In the genomic region with DNA sequence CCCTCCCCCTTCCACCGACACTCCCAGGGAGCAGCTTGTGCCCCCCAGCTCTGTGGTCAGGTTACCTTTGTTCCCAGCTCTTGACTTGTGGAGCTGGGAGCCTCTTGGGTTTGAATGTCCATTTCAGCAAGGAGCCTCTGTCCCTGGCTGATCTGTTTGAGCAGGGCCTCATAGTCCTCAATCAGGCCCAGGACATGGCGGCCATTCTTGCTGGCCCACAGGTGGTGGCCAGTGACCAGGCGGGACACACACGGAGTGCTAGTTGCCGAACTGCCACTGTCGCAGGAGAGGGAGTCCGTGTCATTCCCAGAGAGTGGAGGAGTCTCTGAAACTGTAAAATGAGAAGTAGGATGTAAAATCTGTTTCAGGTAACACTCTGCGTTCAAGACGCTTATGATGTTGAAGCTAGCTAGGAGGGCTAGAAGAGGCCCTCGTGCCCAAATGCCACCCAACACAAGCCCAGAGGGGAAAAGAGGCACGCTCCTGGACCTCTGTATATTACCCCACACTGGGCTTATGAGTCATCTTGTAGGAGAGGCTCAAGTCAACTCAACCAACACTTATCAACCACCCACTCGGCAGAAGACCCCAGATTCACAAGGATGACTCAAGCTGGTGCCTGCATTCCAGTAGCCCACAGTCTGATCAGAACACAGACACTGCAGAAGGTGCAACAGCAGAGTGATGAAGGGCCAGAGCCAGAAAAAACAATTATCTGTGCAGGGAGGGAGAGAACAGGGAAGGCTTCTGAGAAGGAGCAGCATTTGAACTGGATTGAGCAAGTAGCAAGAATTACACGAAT, we compare ENCODE assay signal across 9 cellular contexts.
DNase-seq lines count a peak whose midpoint lies in the region; ATAC-seq, FAIRE-seq and TF ChIP-seq lines count a peak whose summit lies in the region.
"Had no signal": no experiment of that assay in that cellular context is flagged by ENCODE, and none has a peak within 500 bp of the region (broad histone marks: within the 10 kb centered on the region; RNA-seq: fewer than 3 reads in every experiment).

No MANE protein-coding gene starts in this region.

- no peaks in the 10 kb centered on the region for H3K9me3 ChIP-seq in adipocyte (ENCODE audit: control insufficient read depth, low read length)
- H3K9me3 ChIP-seq in lower lobe of right lung, result no peaks in the 10 kb centered on the region
- H3K9me3 ChIP-seq: ovary had no signal

- H3K9ac ChIP-seq in adipocyte (ENCODE audit: low read length), result no peak overlapping the region

- H3K4me3 ChIP-seq in adipocyte (ENCODE audit: low read length) (no peak overlapping the region), lower lobe of right lung (no peak overlapping the region)
- H3K4me3 ChIP-seq: ovary had no signal

- peak; percentile 77 for DNase-seq in AG09319 (ENCODE audit: extremely low read depth, low read depth)
- peak; percentile 61 for DNase-seq in HTR-8/SVneo (ENCODE audit: insufficient read length, low spot score)
- peak; percentile 90 for DNase-seq in adipocyte (ENCODE audit: low read depth)
- no peak for DNase-seq in lower lobe of right lung
- DNase-seq in DMS79 treated with DMSO at 0.1 percent for 48 hours (lab: John Stamatoyannopoulos, UW), result no peak
- DNase-seq in activated effector memory CD4-positive, alpha-beta T cell treated with Interleukin-2 at 50 U/mL for 16 hours, result no peak
- DNase-seq in NCI-H2227 (lab: John Stamatoyannopoulos, UW; ENCODE audit: unreplicated experiment), result no peak
- no peak for DNase-seq in inferior parietal cortex (ENCODE audit: extremely low spot score)
- DNase-seq: ovary had no signal

- H3K4me1 ChIP-seq in adipocyte (ENCODE audit: control insufficient read depth, insufficient read depth, low read length) (peaks cover 17% of the 10 kb centered on the region), lower lobe of right lung (no peaks in the 10 kb centered on the region)

- TF ChIP-seq CTCF in AG09319 (IDR thresholded peaks at IDR 0.05; ENCODE audit: low read depth, low read length) (no peak), lower lobe of right lung (IDR thresholded peaks at IDR 0.05) (no peak)

- H3K27me3 ChIP-seq in adipocyte (replicated peaks; ENCODE audit: control insufficient read depth, insufficient read depth, low read length) (no peaks in the 10 kb centered on the region), lower lobe of right lung (ENCODE audit: low read depth) (no peaks in the 10 kb centered on the region)
- H3K27me3 ChIP-seq: ovary had no signal

- no peak for FAIRE-seq in HTR-8/SVneo (lab: Jason Lieb, UNC)

- H3K36me3 ChIP-seq in adipocyte (ENCODE audit: control insufficient read depth, insufficient read depth, low read length, severe bottlenecking) (peaks cover 54% of the 10 kb centered on the region), lower lobe of right lung (peaks cover 97% of the 10 kb centered on the region)
- H3K36me3 ChIP-seq: ovary had no signal

- peak overlapping the region; percentile 14 for H3K27ac ChIP-seq in lower lobe of right lung
- H3K27ac ChIP-seq: ovary had no signal

- intact Hi-C loops in lower lobe of right lung (cut with DNase I), result no loop called here

- peak; percentile 23 to 54 for ATAC-seq in lower lobe of right lung

Comparison
In these comparisons a context has a peak if more than half of its experiments do, and no peak if none do; other contexts are left out.
1. DNase-seq: peak in AG09319 (single experiment), HTR-8/SVneo (single experiment) and adipocyte (single experiment); none in lower lobe of right lung (single experiment), DMS79 treated with DMSO at 0.1 percent for 48 hours (single experiment), activated effector memory CD4-positive, alpha-beta T cell treated with Interleukin-2 at 50 U/mL for 16 hours (single experiment), NCI-H2227 (single experiment) and inferior parietal cortex (single experiment).